In genomic region chr13:46668302-46668720, GRCh38 we compare ENCODE assay signal across 1 cellular context.
A peak's percentile ranks its signal among the peaks of the same experiment; 100 is the strongest.
TF ChIP-seq lines count a peak whose summit lies in the region.

No MANE protein-coding gene starts in this region.

TF ChIP-seq in GM12878, 131 proteins besides CTCF, POLR2A, EP300 and RAD21 (continued from another document):
- no peak for TF ChIP-seq BCLAF1 (IDR thresholded peaks at IDR 0.05)
- TF ChIP-seq IKZF1 (conservative IDR thresholded peaks at IDR 0.05), result no peak; the same call in 1 of the 2 replicates
- TF ChIP-seq CBFB (IDR thresholded peaks at IDR 0.05; ENCODE audit: low read depth), result 0 out of 2 replicates have a peak, but pooled peaks have one; percentile 7
TF ChIP-seq in GM12878: peak in this region for 9.
